In the genomic region with DNA sequence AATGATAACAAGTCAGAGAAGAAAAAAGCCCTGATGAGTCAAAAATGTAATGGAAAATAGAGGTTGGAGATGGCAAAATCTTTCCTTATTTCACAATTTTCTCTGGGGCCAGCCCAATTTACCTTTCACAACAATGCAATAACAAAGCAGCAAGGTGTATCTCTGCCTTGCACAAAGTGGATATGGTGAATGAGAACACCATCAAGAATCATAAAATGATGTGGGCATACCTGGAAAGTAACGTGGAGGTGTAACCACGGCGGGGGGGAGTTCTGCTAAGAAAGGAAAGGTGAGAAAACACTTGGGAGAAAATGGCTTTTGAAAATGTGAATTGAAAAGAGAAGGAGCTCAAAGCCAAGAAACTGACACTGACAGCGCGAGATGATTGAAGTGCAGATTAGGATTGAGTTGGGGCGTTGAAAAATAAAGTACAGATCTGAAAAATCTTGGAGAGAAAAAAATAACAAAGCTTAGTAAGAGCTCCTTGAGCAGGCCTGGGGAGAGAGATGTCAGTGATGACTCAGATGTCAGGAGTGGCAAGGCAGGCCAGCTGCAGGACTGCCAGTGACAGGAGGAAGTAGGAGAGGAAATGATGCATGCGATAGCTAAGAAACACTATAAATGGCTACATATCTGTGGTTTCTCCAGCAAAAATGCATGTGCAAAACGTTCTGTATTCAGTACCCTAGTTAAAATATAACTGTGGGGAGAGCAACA, we compare ENCODE assay signal across 1 cellular context.
TF ChIP-seq lines count a peak whose summit lies in the region.

No MANE protein-coding gene starts in this region.

TF ChIP-seq in K562, 482 proteins besides CTCF, POLR2A, EP300 and RAD21 (continued from another document and continues in another):
- TF ChIP-seq, protein P1, sequence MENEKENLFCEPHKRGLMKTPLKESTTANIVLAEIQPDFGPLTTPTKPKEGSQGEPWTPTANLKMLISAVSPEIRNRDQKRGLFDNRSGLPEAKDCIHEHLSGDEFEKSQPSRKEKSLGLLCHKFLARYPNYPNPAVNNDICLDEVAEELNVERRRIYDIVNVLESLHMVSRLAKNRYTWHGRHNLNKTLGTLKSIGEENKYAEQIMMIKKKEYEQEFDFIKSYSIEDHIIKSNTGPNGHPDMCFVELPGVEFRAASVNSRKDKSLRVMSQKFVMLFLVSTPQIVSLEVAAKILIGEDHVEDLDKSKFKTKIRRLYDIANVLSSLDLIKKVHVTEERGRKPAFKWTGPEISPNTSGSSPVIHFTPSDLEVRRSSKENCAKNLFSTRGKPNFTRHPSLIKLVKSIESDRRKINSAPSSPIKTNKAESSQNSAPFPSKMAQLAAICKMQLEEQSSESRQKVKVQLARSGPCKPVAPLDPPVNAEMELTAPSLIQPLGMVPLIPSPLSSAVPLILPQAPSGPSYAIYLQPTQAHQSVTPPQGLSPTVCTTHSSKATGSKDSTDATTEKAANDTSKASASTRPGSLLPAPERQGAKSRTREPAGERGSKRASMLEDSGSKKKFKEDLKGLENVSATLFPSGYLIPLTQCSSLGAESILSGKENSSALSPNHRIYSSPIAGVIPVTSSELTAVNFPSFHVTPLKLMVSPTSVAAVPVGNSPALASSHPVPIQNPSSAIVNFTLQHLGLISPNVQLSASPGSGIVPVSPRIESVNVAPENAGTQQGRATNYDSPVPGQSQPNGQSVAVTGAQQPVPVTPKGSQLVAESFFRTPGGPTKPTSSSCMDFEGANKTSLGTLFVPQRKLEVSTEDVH (IDR thresholded peaks at IDR 0.05; ENCODE audit: low read depth, partially characterized antibody): peak; percentile 51
- TF ChIP-seq ZNF347 (CRISPR knock-in tag; IDR thresholded peaks at IDR 0.05; ENCODE audit: low read depth) (no peak), POLR3A (IDR thresholded peaks at IDR 0.05; ENCODE audit: borderline replicate concordance, extremely low read depth, insufficient read depth, insufficient read length) (no peak), NCOA2 (IDR thresholded peaks at IDR 0.05; ENCODE audit: partially characterized antibody in 2 of 2) (no peak), BCOR (IDR thresholded peaks at IDR 0.05) (peak; percentile 82), NCOA4 (IDR thresholded peaks at IDR 0.05; ENCODE audit: partially characterized antibody) (no peak), THRAP3 (IDR thresholded peaks at IDR 0.05; ENCODE audit: borderline replicate concordance) (no peak), MTF1 (CRISPR knock-in tag; IDR thresholded peaks at IDR 0.05; ENCODE audit: borderline replicate concordance) (no peak), GATAD2A (IDR thresholded peaks at IDR 0.05) (peak; percentile 29; the same call in 1 of the 2 replicates), HDAC6 (IDR thresholded peaks at IDR 0.05; ENCODE audit: low read depth, low read length) (no peak), MLLT1 (IDR thresholded peaks at IDR 0.05) (peak in 1 of 2 experiments; percentile 85; a peak in 2 of 4 replicates), NR4A1 (CRISPR knock-in tag; IDR thresholded peaks at IDR 0.05) (no peak), NR4A1 (tag; IDR thresholded peaks at IDR 0.05) (no peak), HIVEP1 (CRISPR knock-in tag; IDR thresholded peaks at IDR 0.05) (no peak), ZFP1 (CRISPR knock-in tag; IDR thresholded peaks at IDR 0.05) (no peak), ZNF3 (CRISPR knock-in tag; IDR thresholded peaks at IDR 0.05) (no peak), ZNF431 (CRISPR knock-in tag; IDR thresholded peaks at IDR 0.05) (no peak), ATF4 (CRISPR knock-in tag; IDR thresholded peaks at IDR 0.05) (no peak), ZBTB8A (IDR thresholded peaks at IDR 0.05; ENCODE audit: partially characterized antibody) (no peak), NFIC (IDR thresholded peaks at IDR 0.05) (peak; percentile 71), ZEB2 (IDR thresholded peaks at IDR 0.05) (peak; percentile 83), MTA3 (IDR thresholded peaks at IDR 0.05; ENCODE audit: borderline replicate concordance) (peak; percentile 85; the same call in 1 of the 2 replicates), PCBP1 (IDR thresholded peaks at IDR 0.05; ENCODE audit: low read depth, low read length, poor library complexity, severe bottlenecking) (no peak), SIRT6 (IDR thresholded peaks at IDR 0.05; ENCODE audit: low read depth, low read length) (no peak), ZBTB17 (CRISPR knock-in tag; IDR thresholded peaks at IDR 0.05) (no peak), KAT8 (IDR thresholded peaks at IDR 0.05; ENCODE audit: low read depth) (no peak), NCOA1 (IDR thresholded peaks at IDR 0.05; ENCODE audit: low read depth) (peak; percentile 88), RAD51 (IDR thresholded peaks at IDR 0.05; ENCODE audit: borderline replicate concordance, low read depth) (no peak), ELF2 (CRISPR knock-in tag; IDR thresholded peaks at IDR 0.05) (no peak), ZNF551 (CRISPR knock-in tag; IDR thresholded peaks at IDR 0.05) (no peak), HDAC8 (tag; IDR thresholded peaks at IDR 0.05) (no peak), FOXA1 (IDR thresholded peaks at IDR 0.05; ENCODE audit: borderline replicate concordance) (no peak), TCF15 (CRISPR knock-in tag; IDR thresholded peaks at IDR 0.05) (no peak), HDAC2 (IDR thresholded peaks at IDR 0.05) (peak; percentile 96), ILF3 (IDR thresholded peaks at IDR 0.05; ENCODE audit: borderline replicate concordance) (no peak), SIN3B (IDR thresholded peaks at IDR 0.05; ENCODE audit: low read depth) (no peak), PHF8 (IDR thresholded peaks at IDR 0.05; ENCODE audit: borderline replicate concordance, low read length) (no peak), PML (IDR thresholded peaks at IDR 0.05; ENCODE audit: low read length) (peak; percentile 37; the same call in 1 of the 2 replicates), ARID1B (IDR thresholded peaks at IDR 0.05) (peak; percentile 95), RBFOX2 (IDR thresholded peaks at IDR 0.05; ENCODE audit: low read depth, low read length) (no peak), DMBX1 (CRISPR knock-in tag; IDR thresholded peaks at IDR 0.05; ENCODE audit: borderline replicate concordance) (peak; percentile 69; the same call in 1 of the 2 replicates), NR1H2 (CRISPR knock-in tag; IDR thresholded peaks at IDR 0.05) (no peak), PHB (CRISPR knock-in tag; IDR thresholded peaks at IDR 0.05) (no peak), HMG20A (CRISPR knock-in tag; conservative IDR thresholded peaks at IDR 0.05) (no peak), NRF1 (conservative IDR thresholded peaks at IDR 0.05 in 1 of 2, IDR thresholded peaks at IDR 0.05 in 1 of 2) (peak; percentile 71), NFATC3 (IDR thresholded peaks at IDR 0.05) (peak; percentile 50; the same call in 1 of the 2 replicates), MYC (IDR thresholded peaks at IDR 0.05; ENCODE audit: low read depth, low read length) (peak; percentile 60), MYC (CRISPR knock-in tag; IDR thresholded peaks at IDR 0.05; ENCODE audit: borderline replicate concordance, low read depth) (no peak), PTBP1 (IDR thresholded peaks at IDR 0.05; ENCODE audit: low read depth, low read length) (no peak)
- TF ChIP-seq, protein P2, sequence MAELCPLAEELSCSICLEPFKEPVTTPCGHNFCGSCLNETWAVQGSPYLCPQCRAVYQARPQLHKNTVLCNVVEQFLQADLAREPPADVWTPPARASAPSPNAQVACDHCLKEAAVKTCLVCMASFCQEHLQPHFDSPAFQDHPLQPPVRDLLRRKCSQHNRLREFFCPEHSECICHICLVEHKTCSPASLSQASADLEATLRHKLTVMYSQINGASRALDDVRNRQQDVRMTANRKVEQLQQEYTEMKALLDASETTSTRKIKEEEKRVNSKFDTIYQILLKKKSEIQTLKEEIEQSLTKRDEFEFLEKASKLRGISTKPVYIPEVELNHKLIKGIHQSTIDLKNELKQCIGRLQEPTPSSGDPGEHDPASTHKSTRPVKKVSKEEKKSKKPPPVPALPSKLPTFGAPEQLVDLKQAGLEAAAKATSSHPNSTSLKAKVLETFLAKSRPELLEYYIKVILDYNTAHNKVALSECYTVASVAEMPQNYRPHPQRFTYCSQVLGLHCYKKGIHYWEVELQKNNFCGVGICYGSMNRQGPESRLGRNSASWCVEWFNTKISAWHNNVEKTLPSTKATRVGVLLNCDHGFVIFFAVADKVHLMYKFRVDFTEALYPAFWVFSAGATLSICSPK (IDR thresholded peaks at IDR 0.05; ENCODE audit: borderline replicate concordance): no peak
- TF ChIP-seq, protein P3, sequence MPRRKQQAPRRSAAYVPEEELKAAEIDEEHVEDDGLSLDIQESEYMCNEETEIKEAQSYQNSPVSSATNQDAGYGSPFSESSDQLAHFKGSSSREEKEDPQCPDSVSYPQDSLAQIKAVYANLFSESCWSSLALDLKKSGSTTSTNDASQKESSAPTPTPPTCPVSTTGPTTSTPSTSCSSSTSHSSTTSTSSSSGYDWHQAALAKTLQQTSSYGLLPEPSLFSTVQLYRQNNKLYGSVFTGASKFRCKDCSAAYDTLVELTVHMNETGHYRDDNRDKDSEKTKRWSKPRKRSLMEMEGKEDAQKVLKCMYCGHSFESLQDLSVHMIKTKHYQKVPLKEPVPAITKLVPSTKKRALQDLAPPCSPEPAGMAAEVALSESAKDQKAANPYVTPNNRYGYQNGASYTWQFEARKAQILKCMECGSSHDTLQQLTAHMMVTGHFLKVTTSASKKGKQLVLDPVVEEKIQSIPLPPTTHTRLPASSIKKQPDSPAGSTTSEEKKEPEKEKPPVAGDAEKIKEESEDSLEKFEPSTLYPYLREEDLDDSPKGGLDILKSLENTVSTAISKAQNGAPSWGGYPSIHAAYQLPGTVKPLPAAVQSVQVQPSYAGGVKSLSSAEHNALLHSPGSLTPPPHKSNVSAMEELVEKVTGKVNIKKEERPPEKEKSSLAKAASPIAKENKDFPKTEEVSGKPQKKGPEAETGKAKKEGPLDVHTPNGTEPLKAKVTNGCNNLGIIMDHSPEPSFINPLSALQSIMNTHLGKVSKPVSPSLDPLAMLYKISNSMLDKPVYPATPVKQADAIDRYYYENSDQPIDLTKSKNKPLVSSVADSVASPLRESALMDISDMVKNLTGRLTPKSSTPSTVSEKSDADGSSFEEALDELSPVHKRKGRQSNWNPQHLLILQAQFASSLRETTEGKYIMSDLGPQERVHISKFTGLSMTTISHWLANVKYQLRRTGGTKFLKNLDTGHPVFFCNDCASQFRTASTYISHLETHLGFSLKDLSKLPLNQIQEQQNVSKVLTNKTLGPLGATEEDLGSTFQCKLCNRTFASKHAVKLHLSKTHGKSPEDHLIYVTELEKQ (CRISPR knock-in tag; IDR thresholded peaks at IDR 0.05): no peak
- TF ChIP-seq, protein P4, sequence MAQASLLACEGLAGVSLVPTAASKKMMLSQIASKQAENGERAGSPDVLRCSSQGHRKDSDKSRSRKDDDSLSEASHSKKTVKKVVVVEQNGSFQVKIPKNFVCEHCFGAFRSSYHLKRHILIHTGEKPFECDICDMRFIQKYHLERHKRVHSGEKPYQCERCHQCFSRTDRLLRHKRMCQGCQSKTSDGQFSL (CRISPR knock-in tag; IDR thresholded peaks at IDR 0.05): no peak
- TF ChIP-seq, protein P4 (tag; IDR thresholded peaks at IDR 0.05): no peak
- TF ChIP-seq, protein P5, sequence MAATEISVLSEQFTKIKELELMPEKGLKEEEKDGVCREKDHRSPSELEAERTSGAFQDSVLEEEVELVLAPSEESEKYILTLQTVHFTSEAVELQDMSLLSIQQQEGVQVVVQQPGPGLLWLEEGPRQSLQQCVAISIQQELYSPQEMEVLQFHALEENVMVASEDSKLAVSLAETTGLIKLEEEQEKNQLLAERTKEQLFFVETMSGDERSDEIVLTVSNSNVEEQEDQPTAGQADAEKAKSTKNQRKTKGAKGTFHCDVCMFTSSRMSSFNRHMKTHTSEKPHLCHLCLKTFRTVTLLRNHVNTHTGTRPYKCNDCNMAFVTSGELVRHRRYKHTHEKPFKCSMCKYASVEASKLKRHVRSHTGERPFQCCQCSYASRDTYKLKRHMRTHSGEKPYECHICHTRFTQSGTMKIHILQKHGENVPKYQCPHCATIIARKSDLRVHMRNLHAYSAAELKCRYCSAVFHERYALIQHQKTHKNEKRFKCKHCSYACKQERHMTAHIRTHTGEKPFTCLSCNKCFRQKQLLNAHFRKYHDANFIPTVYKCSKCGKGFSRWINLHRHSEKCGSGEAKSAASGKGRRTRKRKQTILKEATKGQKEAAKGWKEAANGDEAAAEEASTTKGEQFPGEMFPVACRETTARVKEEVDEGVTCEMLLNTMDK (IDR thresholded peaks at IDR 0.05; ENCODE audit: borderline replicate concordance, insufficient read depth, low read depth, low read length, poor library complexity, severe bottlenecking): no peak
